ENCODE assay signal across 1 cellular context in the genomic region with DNA sequence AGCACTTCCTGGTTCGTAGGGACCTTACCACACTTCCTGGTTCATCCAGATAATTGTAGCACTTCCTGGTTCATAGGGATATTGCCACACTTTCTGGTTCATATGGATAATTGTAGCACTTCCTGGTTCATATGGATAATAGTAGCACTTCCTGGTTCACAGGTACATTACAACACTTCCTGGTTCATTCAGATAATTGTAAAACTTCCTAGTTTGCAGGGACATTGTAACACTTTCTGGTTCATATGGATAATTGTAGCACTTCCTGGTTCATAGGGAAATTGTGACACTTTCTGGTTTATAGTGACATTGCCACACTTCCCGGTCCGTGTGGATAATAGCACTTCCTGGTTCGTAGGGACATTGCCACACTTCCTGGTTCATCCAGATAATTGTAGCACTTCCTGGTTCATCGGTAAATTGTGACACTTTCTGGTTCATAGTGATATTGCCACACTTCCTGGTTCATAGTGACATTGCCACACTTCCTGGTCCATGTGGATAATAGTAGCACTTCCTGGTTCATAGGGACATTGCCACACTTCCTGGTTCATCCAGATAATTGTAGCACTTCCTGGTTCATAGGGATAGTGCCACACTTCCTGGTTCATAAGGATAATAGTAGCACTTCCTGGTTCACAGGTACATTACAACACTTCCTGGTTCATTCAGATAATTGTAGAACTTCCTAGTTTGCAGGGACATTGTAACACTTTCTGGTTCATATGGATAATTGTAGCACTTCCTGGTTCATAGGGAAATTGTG.
A peak's percentile ranks its signal among the peaks of the same experiment; 100 is the strongest.
TF ChIP-seq lines count a peak whose summit lies in the region.

No MANE protein-coding gene starts in this region.

TF ChIP-seq in GM12878, 131 proteins besides CTCF, POLR2A, EP300 and RAD21 (continued from another document):
- TF ChIP-seq, protein P1, sequence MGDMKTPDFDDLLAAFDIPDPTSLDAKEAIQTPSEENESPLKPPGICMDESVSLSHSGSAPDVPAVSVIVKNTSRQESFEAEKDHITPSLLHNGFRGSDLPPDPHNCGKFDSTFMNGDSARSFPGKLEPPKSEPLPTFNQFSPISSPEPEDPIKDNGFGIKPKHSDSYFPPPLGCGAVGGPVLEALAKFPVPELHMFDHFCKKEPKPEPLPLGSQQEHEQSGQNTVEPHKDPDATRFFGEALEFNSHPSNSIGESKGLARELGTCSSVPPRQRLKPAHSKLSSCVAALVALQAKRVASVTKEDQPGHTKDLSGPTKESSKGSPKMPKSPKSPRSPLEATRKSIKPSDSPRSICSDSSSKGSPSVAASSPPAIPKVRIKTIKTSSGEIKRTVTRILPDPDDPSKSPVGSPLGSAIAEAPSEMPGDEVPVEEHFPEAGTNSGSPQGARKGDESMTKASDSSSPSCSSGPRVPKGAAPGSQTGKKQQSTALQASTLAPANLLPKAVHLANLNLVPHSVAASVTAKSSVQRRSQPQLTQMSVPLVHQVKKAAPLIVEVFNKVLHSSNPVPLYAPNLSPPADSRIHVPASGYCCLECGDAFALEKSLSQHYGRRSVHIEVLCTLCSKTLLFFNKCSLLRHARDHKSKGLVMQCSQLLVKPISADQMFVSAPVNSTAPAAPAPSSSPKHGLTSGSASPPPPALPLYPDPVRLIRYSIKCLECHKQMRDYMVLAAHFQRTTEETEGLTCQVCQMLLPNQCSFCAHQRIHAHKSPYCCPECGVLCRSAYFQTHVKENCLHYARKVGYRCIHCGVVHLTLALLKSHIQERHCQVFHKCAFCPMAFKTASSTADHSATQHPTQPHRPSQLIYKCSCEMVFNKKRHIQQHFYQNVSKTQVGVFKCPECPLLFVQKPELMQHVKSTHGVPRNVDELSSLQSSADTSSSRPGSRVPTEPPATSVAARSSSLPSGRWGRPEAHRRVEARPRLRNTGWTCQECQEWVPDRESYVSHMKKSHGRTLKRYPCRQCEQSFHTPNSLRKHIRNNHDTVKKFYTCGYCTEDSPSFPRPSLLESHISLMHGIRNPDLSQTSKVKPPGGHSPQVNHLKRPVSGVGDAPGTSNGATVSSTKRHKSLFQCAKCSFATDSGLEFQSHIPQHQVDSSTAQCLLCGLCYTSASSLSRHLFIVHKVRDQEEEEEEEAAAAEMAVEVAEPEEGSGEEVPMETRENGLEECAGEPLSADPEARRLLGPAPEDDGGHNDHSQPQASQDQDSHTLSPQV (IDR thresholded peaks at IDR 0.05) = peak; percentile 96
- TF ChIP-seq, protein P2, sequence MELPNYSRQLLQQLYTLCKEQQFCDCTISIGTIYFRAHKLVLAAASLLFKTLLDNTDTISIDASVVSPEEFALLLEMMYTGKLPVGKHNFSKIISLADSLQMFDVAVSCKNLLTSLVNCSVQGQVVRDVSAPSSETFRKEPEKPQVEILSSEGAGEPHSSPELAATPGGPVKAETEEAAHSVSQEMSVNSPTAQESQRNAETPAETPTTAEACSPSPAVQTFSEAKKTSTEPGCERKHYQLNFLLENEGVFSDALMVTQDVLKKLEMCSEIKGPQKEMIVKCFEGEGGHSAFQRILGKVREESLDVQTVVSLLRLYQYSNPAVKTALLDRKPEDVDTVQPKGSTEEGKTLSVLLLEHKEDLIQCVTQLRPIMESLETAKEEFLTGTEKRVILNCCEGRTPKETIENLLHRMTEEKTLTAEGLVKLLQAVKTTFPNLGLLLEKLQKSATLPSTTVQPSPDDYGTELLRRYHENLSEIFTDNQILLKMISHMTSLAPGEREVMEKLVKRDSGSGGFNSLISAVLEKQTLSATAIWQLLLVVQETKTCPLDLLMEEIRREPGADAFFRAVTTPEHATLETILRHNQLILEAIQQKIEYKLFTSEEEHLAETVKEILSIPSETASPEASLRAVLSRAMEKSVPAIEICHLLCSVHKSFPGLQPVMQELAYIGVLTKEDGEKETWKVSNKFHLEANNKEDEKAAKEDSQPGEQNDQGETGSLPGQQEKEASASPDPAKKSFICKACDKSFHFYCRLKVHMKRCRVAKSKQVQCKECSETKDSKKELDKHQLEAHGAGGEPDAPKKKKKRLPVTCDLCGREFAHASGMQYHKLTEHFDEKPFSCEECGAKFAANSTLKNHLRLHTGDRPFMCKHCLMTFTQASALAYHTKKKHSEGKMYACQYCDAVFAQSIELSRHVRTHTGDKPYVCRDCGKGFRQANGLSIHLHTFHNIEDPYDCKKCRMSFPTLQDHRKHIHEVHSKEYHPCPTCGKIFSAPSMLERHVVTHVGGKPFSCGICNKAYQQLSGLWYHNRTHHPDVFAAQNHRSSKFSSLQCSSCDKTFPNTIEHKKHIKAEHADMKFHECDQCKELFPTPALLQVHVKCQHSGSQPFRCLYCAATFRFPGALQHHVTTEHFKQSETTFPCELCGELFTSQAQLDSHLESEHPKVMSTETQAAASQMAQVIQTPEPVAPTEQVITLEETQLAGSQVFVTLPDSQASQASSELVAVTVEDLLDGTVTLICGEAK (IDR thresholded peaks at IDR 0.05; ENCODE audit: borderline replicate concordance) = peak; percentile 84
- TF ChIP-seq NR2C1 (IDR thresholded peaks at IDR 0.05) (peak; percentile 93), ETV6 (conservative IDR thresholded peaks at IDR 0.05 in 1 of 2, IDR thresholded peaks at IDR 0.05 in 1 of 2; ENCODE audit: borderline replicate concordance in 1 of 2, low read depth in 1 of 2) (peak in 1 of 2 experiments; percentile 71; a peak in 2 of 4 replicates)
